Comparison of ENCODE assay signal across 8 cellular contexts in genomic region chr19:35899547-35900214, GRCh38. TPM values are rescaled to one million over a fixed set of nuclear protein-coding genes. Genes with fewer than 3 reads are reported as not detected.
A peak's percentile ranks its signal among the peaks of the same experiment; 100 is the strongest.
DNase-seq lines count a peak whose midpoint lies in the region; ATAC-seq lines count a peak whose summit lies in the region.

No MANE protein-coding gene starts in this region.

- H3K36me3 Mint-ChIP-seq in activated CD4-positive, alpha-beta T cell treated with anti-CD3 and anti-CD28 coated beads, Interleukin-2, amount 10 ng/mL, durations not matched to agents 24 days and 14 days (ENCODE audit: low read depth) = peaks cover 47% of the 10 kb centered on the region

- peak; percentile 40 to 70 for DNase-seq in SHP77 (lab: John Stamatoyannopoulos, UW)
- DNase-seq in SHP77 treated with DMSO at 0.1 percent for 48 hours (lab: John Stamatoyannopoulos, UW) = no peak
- peak; percentile 53 for DNase-seq in NCI-H446 treated with DMSO at 0.1 percent for 48 hours (lab: John Stamatoyannopoulos, UW)
- peak; percentile 96 for DNase-seq in activated CD4-positive, alpha-beta T cell treated with anti-CD3 and anti-CD28 coated beads, Interleukin-2, amount 10 ng/mL, durations not matched to agents 24 days and 14 days
- DNase-seq in stimulated activated CD4-positive, alpha-beta T cell treated with anti-CD3 and anti-CD28 coated beads, Interleukin-1b, Interleukin-23, amount 100 ng/mL, for 1 hour (ENCODE audit: low read depth in 2 of 2) = peak; percentile 63 to 80

- intact Hi-C loops in activated CD4-positive, alpha-beta T cell treated with anti-CD3 and anti-CD28 coated beads, Interleukin-2, amount 10 ng/mL, durations not matched to agents 24 days and 14 days (cut with micrococcal nuclease) = loop anchor here (1.0 to 5.0 kb wide), 5 partner anchors 17 to 183 kb away; partner anchors contain the start of genes HSPB6 and PROSER3

- peaks cover 50% of the 10 kb centered on the region for H3K4me1 Mint-ChIP-seq in activated CD4-positive, alpha-beta T cell treated with anti-CD3 and anti-CD28 coated beads, Interleukin-2, amount 10 ng/mL, durations not matched to agents 24 days and 14 days

- H3K27ac ChIP-seq in cingulate gyrus (ENCODE audit: low read depth, low read length) (peak overlapping the region; percentile 77), layer of hippocampus (ENCODE audit: low read depth, low read length) (peak overlapping the region; percentile 71)

- no peaks in the 10 kb centered on the region for H3K27me3 ChIP-seq in layer of hippocampus (ENCODE audit: control insufficient read depth, insufficient read depth, low read length)

- ATAC-seq in HG03139 (IDR thresholded peaks at IDR 0.05; ENCODE audit: unreplicated experiment) = peak; percentile 36

- H3K27me3 Mint-ChIP-seq in activated CD4-positive, alpha-beta T cell treated with anti-CD3 and anti-CD28 coated beads, Interleukin-2, amount 10 ng/mL, durations not matched to agents 24 days and 14 days = no peaks in the 10 kb centered on the region

- H3K4me3 Mint-ChIP-seq in activated CD4-positive, alpha-beta T cell treated with anti-CD3 and anti-CD28 coated beads, Interleukin-2, amount 10 ng/mL, durations not matched to agents 24 days and 14 days = peak overlapping the region; percentile 98

- peak overlapping the region; percentile 98 for H3K27ac Mint-ChIP-seq in activated CD4-positive, alpha-beta T cell treated with anti-CD3 and anti-CD28 coated beads, Interleukin-2, amount 10 ng/mL, durations not matched to agents 24 days and 14 days

- no peaks in the 10 kb centered on the region for H3K9me3 Mint-ChIP-seq in activated CD4-positive, alpha-beta T cell treated with anti-CD3 and anti-CD28 coated beads, Interleukin-2, amount 10 ng/mL, durations not matched to agents 24 days and 14 days

RNA-seq across cellular contexts. Expression of gene NFKBID, which starts 0.7 kb away (rescaled TPM):
- 146 and 150 TPM in 2 replicates for total RNA-seq in activated CD4-positive, alpha-beta T cell treated with anti-CD3 and anti-CD28 coated beads, Interleukin-2, amount 10 ng/mL, durations not matched to agents 24 days and 14 days

RNA-seq across cellular contexts. Expression of gene HCST, which starts 2.6 kb away (rescaled TPM):
- total RNA-seq in activated CD4-positive, alpha-beta T cell treated with anti-CD3 and anti-CD28 coated beads, Interleukin-2, amount 10 ng/mL, durations not matched to agents 24 days and 14 days = 46.1 and 48.4 TPM in 2 replicates

RNA-seq across cellular contexts. Expression of gene TYROBP, which starts 8.4 kb away (rescaled TPM):
- not detected in 2 replicates for total RNA-seq in activated CD4-positive, alpha-beta T cell treated with anti-CD3 and anti-CD28 coated beads, Interleukin-2, amount 10 ng/mL, durations not matched to agents 24 days and 14 days

RNA-seq across cellular contexts. Expression of gene APLP1, which starts 31.3 kb away (rescaled TPM):
- 2.0 and 2.4 TPM in 2 replicates for total RNA-seq in activated CD4-positive, alpha-beta T cell treated with anti-CD3 and anti-CD28 coated beads, Interleukin-2, amount 10 ng/mL, durations not matched to agents 24 days and 14 days

RNA-seq across cellular contexts. Expression of gene LRFN3, which starts 36.5 kb away (rescaled TPM):
- 11.0 and 11.6 TPM in 2 replicates for total RNA-seq in activated CD4-positive, alpha-beta T cell treated with anti-CD3 and anti-CD28 coated beads, Interleukin-2, amount 10 ng/mL, durations not matched to agents 24 days and 14 days
